1 cellular context compared by ENCODE assay signal in genomic region chr4:175336570-175336969, GRCh38.
TF ChIP-seq lines count a peak whose summit lies in the region.
"Not testable (repeated sequence)": the region's sequence is repeated elsewhere in the genome, so short reads cannot be mapped to it uniquely, and the experiment has no call there.

No MANE protein-coding gene starts in this region.

- not testable (repeated sequence) for H3K9me3 ChIP-seq in HEK293 (ENCODE audit: control insufficient read depth, insufficient read depth, low read depth, low read length)

- H3K36me3 ChIP-seq in HEK293 (ENCODE audit: control insufficient read depth in 2 of 2, insufficient read depth in 1 of 2, low read length in 2 of 2), result not testable (repeated sequence)

- H3K4me3 ChIP-seq in HEK293 (ENCODE audit: low read depth, low read length), result not testable (repeated sequence)

- H3K27ac ChIP-seq in HEK293 (ENCODE audit: extremely low read depth, low read depth, low read length), result not testable (repeated sequence)

- POLR2A ChIA-PET in HEK293 (lab: Yijun Ruan, JAX), result not testable (repeated sequence)

- not testable (repeated sequence) for TF ChIP-seq CTCF in HEK293 (tag by site-specific recombination; IDR thresholded peaks at IDR 0.05)

- CTCF ChIA-PET in HEK293 (lab: Yijun Ruan, JAX), result not testable (repeated sequence)

- H3K4me1 ChIP-seq in HEK293 (ENCODE audit: control insufficient read depth, insufficient read depth, low read length), result not testable (repeated sequence)

TF ChIP-seq in HEK293, 187 proteins besides CTCF, POLR2A, EP300 and RAD21:
- peak; percentile 39; the same call in 1 of the 2 replicates for TF ChIP-seq REST (tag by site-specific recombination; IDR thresholded peaks at IDR 0.05)
- peak; percentile 73 for TF ChIP-seq ZNF555 (tag by site-specific recombination; conservative IDR thresholded peaks at IDR 0.05)
- TF ChIP-seq ZNF140 (tag by site-specific recombination; IDR thresholded peaks at IDR 0.05), result peak; percentile 71
- peak; percentile 37; the same call in 1 of the 2 replicates for TF ChIP-seq ZNF202 (tag by site-specific recombination; IDR thresholded peaks at IDR 0.05; ENCODE audit: borderline replicate concordance)
- peak; percentile 24; the same call in 1 of the 2 replicates for TF ChIP-seq GFI1B (tag by site-specific recombination; IDR thresholded peaks at IDR 0.05)
- TF ChIP-seq, protein P1, sequence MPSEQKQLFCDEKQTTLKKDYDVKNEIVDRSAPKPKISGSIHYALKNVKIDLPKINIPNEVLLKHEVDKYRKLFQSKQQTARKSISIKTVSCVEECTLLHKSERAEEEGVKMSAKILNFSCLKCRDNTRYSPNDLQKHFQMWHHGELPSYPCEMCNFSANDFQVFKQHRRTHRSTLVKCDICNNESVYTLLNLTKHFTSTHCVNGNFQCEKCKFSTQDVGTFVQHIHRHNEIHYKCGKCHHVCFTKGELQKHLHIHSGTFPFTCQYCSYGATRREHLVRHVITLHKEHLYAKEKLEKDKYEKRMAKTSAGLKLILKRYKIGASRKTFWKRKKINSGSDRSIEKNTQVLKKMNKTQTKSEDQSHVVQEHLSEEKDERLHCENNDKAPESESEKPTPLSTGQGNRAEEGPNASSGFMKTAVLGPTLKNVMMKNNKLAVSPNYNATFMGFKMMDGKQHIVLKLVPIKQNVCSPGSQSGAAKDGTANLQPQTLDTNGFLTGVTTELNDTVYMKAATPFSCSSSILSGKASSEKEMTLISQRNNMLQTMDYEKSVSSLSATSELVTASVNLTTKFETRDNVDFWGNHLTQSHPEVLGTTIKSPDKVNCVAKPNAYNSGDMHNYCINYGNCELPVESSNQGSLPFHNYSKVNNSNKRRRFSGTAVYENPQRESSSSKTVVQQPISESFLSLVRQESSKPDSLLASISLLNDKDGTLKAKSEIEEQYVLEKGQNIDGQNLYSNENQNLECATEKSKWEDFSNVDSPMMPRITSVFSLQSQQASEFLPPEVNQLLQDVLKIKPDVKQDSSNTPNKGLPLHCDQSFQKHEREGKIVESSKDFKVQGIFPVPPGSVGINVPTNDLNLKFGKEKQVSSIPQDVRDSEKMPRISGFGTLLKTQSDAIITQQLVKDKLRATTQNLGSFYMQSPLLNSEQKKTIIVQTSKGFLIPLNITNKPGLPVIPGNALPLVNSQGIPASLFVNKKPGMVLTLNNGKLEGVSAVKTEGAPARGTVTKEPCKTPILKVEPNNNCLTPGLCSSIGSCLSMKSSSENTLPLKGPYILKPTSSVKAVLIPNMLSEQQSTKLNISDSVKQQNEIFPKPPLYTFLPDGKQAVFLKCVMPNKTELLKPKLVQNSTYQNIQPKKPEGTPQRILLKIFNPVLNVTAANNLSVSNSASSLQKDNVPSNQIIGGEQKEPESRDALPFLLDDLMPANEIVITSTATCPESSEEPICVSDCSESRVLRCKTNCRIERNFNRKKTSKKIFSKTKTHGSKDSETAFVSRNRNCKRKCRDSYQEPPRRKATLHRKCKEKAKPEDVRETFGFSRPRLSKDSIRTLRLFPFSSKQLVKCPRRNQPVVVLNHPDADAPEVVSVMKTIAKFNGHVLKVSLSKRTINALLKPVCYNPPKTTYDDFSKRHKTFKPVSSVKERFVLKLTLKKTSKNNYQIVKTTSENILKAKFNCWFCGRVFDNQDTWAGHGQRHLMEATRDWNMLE (tag by site-specific recombination; conservative IDR thresholded peaks at IDR 0.05; ENCODE audit: low read depth), result peak; percentile 79
- TF ChIP-seq ZNF654 (tag by site-specific recombination; IDR thresholded peaks at IDR 0.05; ENCODE audit: low read depth), result 0 out of 2 replicates have a peak, but pooled peaks have one; percentile 13
- TF ChIP-seq ZNF394 (tag by site-specific recombination; IDR thresholded peaks at IDR 0.05; ENCODE audit: borderline replicate concordance), result peak; percentile 84; the same call in 1 of the 2 replicates
- TF ChIP-seq ZNF433 (tag by site-specific recombination; IDR thresholded peaks at IDR 0.05; ENCODE audit: low read depth), result peak; percentile 15; the same call in 1 of the 2 replicates
- peak; percentile 79 for TF ChIP-seq ZNF426 (tag by site-specific recombination; IDR thresholded peaks at IDR 0.05)
- peak; percentile 51; the same call in 1 of the 2 replicates for TF ChIP-seq ZBTB8A (tag by site-specific recombination; IDR thresholded peaks at IDR 0.05)
- TF ChIP-seq ZXDB (tag by site-specific recombination; IDR thresholded peaks at IDR 0.05), result 0 out of 2 replicates have a peak, but pooled peaks have one; percentile 36
- peak; percentile 61 for TF ChIP-seq ZBTB11 (tag by site-specific recombination; conservative IDR thresholded peaks at IDR 0.05; ENCODE audit: low read depth)
- TF ChIP-seq ZNF664 (tag by site-specific recombination; IDR thresholded peaks at IDR 0.05), result 0 out of 2 replicates have a peak, but pooled peaks have one; percentile 16
- TF ChIP-seq ZNF558 (tag by site-specific recombination; IDR thresholded peaks at IDR 0.05), result 0 out of 2 replicates have a peak, but pooled peaks have one; percentile 51
- TF ChIP-seq ZNF623 (tag by site-specific recombination; IDR thresholded peaks at IDR 0.05), result peak; percentile 59
